ENCODE assay signal across 20 cellular contexts in the genomic region with DNA sequence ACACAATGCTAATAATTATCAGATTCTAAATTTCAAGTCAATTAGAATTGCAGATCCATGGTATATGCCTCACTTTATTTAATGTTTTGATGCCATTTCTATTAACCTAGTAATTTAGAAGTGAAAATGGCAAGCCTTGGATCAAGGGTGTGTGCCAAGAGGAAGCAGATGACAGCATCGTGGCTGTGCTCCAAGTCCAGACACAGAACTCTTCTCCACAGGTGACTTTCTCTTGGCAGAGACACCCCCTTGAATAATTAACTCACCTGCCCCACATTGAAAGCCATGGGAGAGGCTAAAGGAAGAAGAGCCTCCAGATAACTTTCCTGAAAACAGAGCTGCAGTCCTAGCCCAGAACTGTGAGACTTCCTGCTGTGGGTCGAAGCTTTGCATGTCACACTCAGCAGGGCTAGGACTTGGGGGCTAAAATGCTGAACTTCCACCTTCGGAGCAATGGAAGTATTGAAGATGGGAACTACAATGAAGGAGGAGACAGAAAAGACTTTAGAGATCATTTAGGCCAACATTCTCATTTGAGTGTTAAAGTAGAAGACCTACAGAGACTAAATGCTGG. TPM values are rescaled to one million over a fixed set of nuclear protein-coding genes. Genes with fewer than 3 reads are reported as not detected.
"Had no signal": no experiment of that assay in that cellular context is flagged by ENCODE, and none has a peak within 500 bp of the region (broad histone marks: within the 10 kb centered on the region; RNA-seq: fewer than 3 reads in every experiment).

No MANE protein-coding gene starts in this region.

- H3K36me3 Mint-ChIP-seq: immature natural killer cell; natural killer cell treated with Interleukin-12 subunit alpha and Interleukin-12 subunit beta and Interleukin-15 and Interleukin-18, amount 100 ng/mL, for 72 hours had no signal

- H3K27ac ChIP-seq: adrenal gland, esophagus muscularis mucosa, lower lobe of right lung, psoas muscle, right lobe of liver, upper lobe of right lung had no signal

- H3K36me3 ChIP-seq: adrenal gland, esophagus muscularis mucosa, lower lobe of right lung, right lobe of liver, suprapubic skin, upper lobe of right lung had no signal

- H3K4me1 ChIP-seq: adrenal gland, esophagus muscularis mucosa, lower lobe of right lung, psoas muscle, right lobe of liver, upper lobe of right lung had no signal

- H3K4me1 Mint-ChIP-seq: activated T-helper 17 cell treated with anti-CD3 and anti-CD28 coated beads, Interleukin-2, amount 50 U/mL, for 72 hours; immature natural killer cell had no signal

- H3K4me3 ChIP-seq: adrenal gland, esophagus muscularis mucosa, lower lobe of right lung, psoas muscle, right lobe of liver, suprapubic skin, upper lobe of right lung had no signal

- H3K27me3 Mint-ChIP-seq: activated T-helper 17 cell treated with anti-CD3 and anti-CD28 coated beads, Interleukin-2, amount 50 U/mL, for 72 hours; natural killer cell treated with Interleukin-12 subunit alpha and Interleukin-12 subunit beta and Interleukin-15 and Interleukin-18, amount 100 ng/mL, for 72 hours had no signal

- DNase-seq: activated CD4-positive, alpha-beta T cell treated with anti-CD3 and anti-CD28 coated beads, Interleukin-2, amount 50 U/mL, for 1 hour; activated naive CD4-positive, alpha-beta T cell treated with anti-CD3 and anti-CD28 coated beads, Interleukin-2, amount 50 U/mL, for 16 hours; activated T-cell treated with anti-CD3 and anti-CD28 coated beads for 4 hours; adrenal gland; immature natural killer cell; left cardiac atrium; lower lobe of right lung; psoas muscle; right lobe of liver; stimulated activated CD4-positive, alpha-beta T cell treated with anti-CD3 and anti-CD28 coated beads, Interleukin-12 subunit alpha, Interleukin-12 subunit beta, amount 100 ng/mL, for 4 hours; stimulated activated naive CD4-positive, alpha-beta T cell; upper lobe of right lung had no signal

- H3K9me3 ChIP-seq: adrenal gland, esophagus muscularis mucosa, lower lobe of right lung, psoas muscle, right lobe of liver, suprapubic skin, upper lobe of right lung had no signal

- ATAC-seq: activated T-helper 17 cell treated with anti-CD3 and anti-CD28 coated beads, Interleukin-2, amount 50 U/mL, for 72 hours; left cardiac atrium; lower lobe of right lung; natural killer cell treated with Interleukin-12 subunit alpha and Interleukin-12 subunit beta and Interleukin-15 and Interleukin-18, amount 100 ng/mL, for 72 hours; psoas muscle; upper lobe of right lung had no signal

- H3K27me3 ChIP-seq: adrenal gland, right lobe of liver, suprapubic skin, upper lobe of right lung had no signal

- H3K4me3 Mint-ChIP-seq: activated T-helper 17 cell treated with anti-CD3 and anti-CD28 coated beads, Interleukin-2, amount 50 U/mL, for 72 hours; immature natural killer cell; natural killer cell treated with Interleukin-12 subunit alpha and Interleukin-12 subunit beta and Interleukin-15 and Interleukin-18, amount 100 ng/mL, for 72 hours had no signal

- H3K9me3 Mint-ChIP-seq: activated T-helper 17 cell treated with anti-CD3 and anti-CD28 coated beads, Interleukin-2, amount 50 U/mL, for 72 hours; natural killer cell treated with Interleukin-12 subunit alpha and Interleukin-12 subunit beta and Interleukin-15 and Interleukin-18, amount 100 ng/mL, for 72 hours had no signal

- H3K27ac Mint-ChIP-seq: activated T-helper 17 cell treated with anti-CD3 and anti-CD28 coated beads, Interleukin-2, amount 50 U/mL, for 72 hours; immature natural killer cell; natural killer cell treated with Interleukin-12 subunit alpha and Interleukin-12 subunit beta and Interleukin-15 and Interleukin-18, amount 100 ng/mL, for 72 hours had no signal

RNA-seq across cellular contexts. Expression of gene C10orf90, which starts 1.0 kb away (rescaled TPM):
- total RNA-seq: activated CD8-positive, alpha-beta memory T cell treated with anti-CD3 and anti-CD28 coated beads for 36 hours; chondrocyte; fibroblast of villous mesenchyme; lower lobe of right lung; natural killer cell treated with Interleukin-12 subunit alpha and Interleukin-12 subunit beta and Interleukin-15 and Interleukin-18, amount 100 ng/mL, for 72 hours; T-helper 2 cell treated with Interferon-gamma antibody and Interleukin-4, amounts not matched to agents 100 ng/mL and 5 ng/mL, for 36 hours; upper lobe of right lung had no signal
- polyA plus RNA-seq: immature natural killer cell had no signal
